Comparison of ENCODE assay signal across 8 cellular contexts in genomic region chr1:232806071-232806510, GRCh38. TPM values are rescaled to one million over a fixed set of nuclear protein-coding genes. Genes with fewer than 3 reads are reported as not detected.
A peak's percentile ranks its signal among the peaks of the same experiment; 100 is the strongest.
DNase-seq lines count a peak whose midpoint lies in the region; ATAC-seq and FAIRE-seq lines count a peak whose summit lies in the region.

No MANE protein-coding gene starts in this region.

- H3K4me1 Mint-ChIP-seq in T-helper 2 cell treated with Interferon-gamma antibody and Interleukin-4, amounts not matched to agents 5 μg/mL and 100 μg/mL, for 36 hours (ENCODE audit: low read depth) = peaks cover 29% of the 10 kb centered on the region
- peaks cover 21% of the 10 kb centered on the region for H3K4me1 Mint-ChIP-seq in activated naive CD8-positive, alpha-beta T cell (ENCODE audit: low read depth)
- H3K4me1 Mint-ChIP-seq in immature natural killer cell = peaks cover 21 to 33% of the 10 kb centered on the region in 2 donors

- H3K27ac Mint-ChIP-seq in T-helper 2 cell treated with Interferon-gamma antibody and Interleukin-4, amounts not matched to agents 5 μg/mL and 100 μg/mL, for 36 hours = peak overlapping the region; percentile 84
- H3K27ac Mint-ChIP-seq in activated naive CD8-positive, alpha-beta T cell = peak overlapping the region; percentile 78
- H3K27ac Mint-ChIP-seq in immature natural killer cell = peak overlapping the region in 4 of 6 donors; percentile 17 to 80 (median 60)

- no peak for FAIRE-seq in urothelium cell line (lab: Jason Lieb, UNC)

- H3K27me3 Mint-ChIP-seq in T-helper 2 cell treated with Interferon-gamma antibody and Interleukin-4, amounts not matched to agents 5 μg/mL and 100 μg/mL, for 36 hours (ENCODE audit: low read depth) = peaks cover 12% of the 10 kb centered on the region
- no peaks in the 10 kb centered on the region for H3K27me3 Mint-ChIP-seq in activated naive CD8-positive, alpha-beta T cell
- peaks cover 0 to 4% (median 2%) of the 10 kb centered on the region in 3 donors for H3K27me3 Mint-ChIP-seq in immature natural killer cell (ENCODE audit: low read depth in 3 of 3)

- peak overlapping the region; percentile 88 for H3K4me3 Mint-ChIP-seq in T-helper 2 cell treated with Interferon-gamma antibody and Interleukin-4, amounts not matched to agents 5 μg/mL and 100 μg/mL, for 36 hours
- H3K4me3 Mint-ChIP-seq in activated naive CD8-positive, alpha-beta T cell = peak overlapping the region; percentile 88
- peak overlapping the region; percentile 84 to 95 (median 88) for H3K4me3 Mint-ChIP-seq in immature natural killer cell

- DNase-seq in T-helper 2 cell treated with Interferon-gamma antibody and Interleukin-4, amounts not matched to agents 5 μg/mL and 100 μg/mL, for 36 hours (ENCODE audit: low spot score) = no peak
- DNase-seq in T-helper 2 cell = no peak
- no peak for DNase-seq in immature natural killer cell
- DNase-seq in superior temporal gyrus (ENCODE audit: extremely low spot score) = peak; percentile 42
- DNase-seq in urothelium cell line (ENCODE audit: low spot score) = no peak
- DNase-seq in retina = no peak

- H3K9me3 Mint-ChIP-seq in T-helper 2 cell treated with Interferon-gamma antibody and Interleukin-4, amounts not matched to agents 5 μg/mL and 100 μg/mL, for 36 hours = peaks cover 3% of the 10 kb centered on the region
- H3K9me3 Mint-ChIP-seq in activated naive CD8-positive, alpha-beta T cell (ENCODE audit: low read depth) = peaks cover 23% of the 10 kb centered on the region
- peaks cover 8 to 27% (median 13%) of the 10 kb centered on the region in 6 donors for H3K9me3 Mint-ChIP-seq in immature natural killer cell

- peaks cover 17% of the 10 kb centered on the region for H3K36me3 Mint-ChIP-seq in T-helper 2 cell treated with Interferon-gamma antibody and Interleukin-4, amounts not matched to agents 5 μg/mL and 100 μg/mL, for 36 hours (ENCODE audit: low read depth)
- peaks cover 15% of the 10 kb centered on the region for H3K36me3 Mint-ChIP-seq in activated naive CD8-positive, alpha-beta T cell
- peaks cover 0 to 5% (median 3%) of the 10 kb centered on the region in 3 donors for H3K36me3 Mint-ChIP-seq in immature natural killer cell

- no peak for ATAC-seq in GM21825 (IDR thresholded peaks at IDR 0.05; ENCODE audit: unreplicated experiment)

RNA-seq across cellular contexts. Expression of gene MAP10, which starts 0.9 kb away (rescaled TPM):
- 1 to 10 TPM in 1 of 3 donors, under 1 TPM in 2; 0.55 to 1.7 (median 0.81) TPM for polyA plus RNA-seq in immature natural killer cell
